Comparison of ENCODE assay signal across 1 cellular context in genomic region chr1:145708063-145708462, GRCh38.
A peak's percentile ranks its signal among the peaks of the same experiment; 100 is the strongest.
TF ChIP-seq lines count a peak whose summit lies in the region.

No MANE protein-coding gene starts in this region.

TF ChIP-seq in SK-N-SH, 30 proteins besides CTCF, POLR2A, EP300 and RAD21:
- TF ChIP-seq REST (IDR thresholded peaks at IDR 0.05; ENCODE audit: low read depth, low read length) (no peak), GATA2 (CRISPR knock-in tag; IDR thresholded peaks at IDR 0.05) (peak; percentile 61; the same call in 1 of the 2 replicates), SIN3A (IDR thresholded peaks at IDR 0.05; ENCODE audit: borderline replicate concordance, low read depth, low read length) (no peak), ELF1 (IDR thresholded peaks at IDR 0.05) (no peak), MEF2A (IDR thresholded peaks at IDR 0.05; ENCODE audit: borderline replicate concordance, low read depth) (no peak), ZBTB33 (IDR thresholded peaks at IDR 0.05; ENCODE audit: borderline replicate concordance, low read depth) (no peak)
TF ChIP-seq in SK-N-SH: peak in this region for 1.
